ENCODE assay signal across 1 cellular context in genomic region chr9:136122425-136123383, GRCh38.
TF ChIP-seq lines count a peak whose summit lies in the region.

No MANE protein-coding gene starts in this region.

TF ChIP-seq in HepG2, 621 proteins besides CTCF, POLR2A, EP300 and RAD21 (continued from another document and continues in another):
- TF ChIP-seq, protein P1, sequence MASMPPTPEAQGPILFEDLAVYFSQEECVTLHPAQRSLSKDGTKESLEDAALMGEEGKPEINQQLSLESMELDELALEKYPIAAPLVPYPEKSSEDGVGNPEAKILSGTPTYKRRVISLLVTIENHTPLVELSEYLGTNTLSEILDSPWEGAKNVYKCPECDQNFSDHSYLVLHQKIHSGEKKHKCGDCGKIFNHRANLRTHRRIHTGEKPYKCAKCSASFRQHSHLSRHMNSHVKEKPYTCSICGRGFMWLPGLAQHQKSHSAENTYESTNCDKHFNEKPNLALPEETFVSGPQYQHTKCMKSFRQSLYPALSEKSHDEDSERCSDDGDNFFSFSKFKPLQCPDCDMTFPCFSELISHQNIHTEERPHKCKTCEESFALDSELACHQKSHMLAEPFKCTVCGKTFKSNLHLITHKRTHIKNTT (CRISPR knock-in tag; IDR thresholded peaks at IDR 0.05): no peak
- TF ChIP-seq, protein P2, sequence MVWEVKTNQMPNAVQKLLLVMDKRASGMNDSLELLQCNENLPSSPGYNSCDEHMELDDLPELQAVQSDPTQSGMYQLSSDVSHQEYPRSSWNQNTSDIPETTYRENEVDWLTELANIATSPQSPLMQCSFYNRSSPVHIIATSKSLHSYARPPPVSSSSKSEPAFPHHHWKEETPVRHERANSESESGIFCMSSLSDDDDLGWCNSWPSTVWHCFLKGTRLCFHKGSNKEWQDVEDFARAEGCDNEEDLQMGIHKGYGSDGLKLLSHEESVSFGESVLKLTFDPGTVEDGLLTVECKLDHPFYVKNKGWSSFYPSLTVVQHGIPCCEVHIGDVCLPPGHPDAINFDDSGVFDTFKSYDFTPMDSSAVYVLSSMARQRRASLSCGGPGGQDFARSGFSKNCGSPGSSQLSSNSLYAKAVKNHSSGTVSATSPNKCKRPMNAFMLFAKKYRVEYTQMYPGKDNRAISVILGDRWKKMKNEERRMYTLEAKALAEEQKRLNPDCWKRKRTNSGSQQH (CRISPR knock-in tag; IDR thresholded peaks at IDR 0.05; ENCODE audit: low read depth): peak; percentile 77; the same call in 1 of the 2 replicates
- no peak for TF ChIP-seq ZC3H13 (CRISPR knock-in tag; IDR thresholded peaks at IDR 0.05)
- TF ChIP-seq KDM4B (CRISPR knock-in tag; IDR thresholded peaks at IDR 0.05): peak; percentile 63; the same call in 1 of the 2 replicates
- TF ChIP-seq ZNF891 (CRISPR knock-in tag; IDR thresholded peaks at IDR 0.05): no peak
- TF ChIP-seq PPARG (CRISPR knock-in tag; conservative IDR thresholded peaks at IDR 0.05): 0 out of 2 replicates have a peak, but pooled peaks have one; percentile 14
- TF ChIP-seq, protein P3, sequence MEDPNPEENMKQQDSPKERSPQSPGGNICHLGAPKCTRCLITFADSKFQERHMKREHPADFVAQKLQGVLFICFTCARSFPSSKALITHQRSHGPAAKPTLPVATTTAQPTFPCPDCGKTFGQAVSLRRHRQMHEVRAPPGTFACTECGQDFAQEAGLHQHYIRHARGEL (CRISPR knock-in tag; IDR thresholded peaks at IDR 0.05): peak; percentile 59; the same call in 1 of the 2 replicates
- no peak for TF ChIP-seq ZSCAN5A (CRISPR knock-in tag; IDR thresholded peaks at IDR 0.05; ENCODE audit: borderline replicate concordance)
- TF ChIP-seq ZBTB33 (CRISPR knock-in tag; IDR thresholded peaks at IDR 0.05): peak; percentile 45; the same call in 1 of the 2 replicates
- TF ChIP-seq ZNF225 (CRISPR knock-in tag; IDR thresholded peaks at IDR 0.05): no peak; the same call in 1 of the 2 replicates
- TF ChIP-seq, protein P4, sequence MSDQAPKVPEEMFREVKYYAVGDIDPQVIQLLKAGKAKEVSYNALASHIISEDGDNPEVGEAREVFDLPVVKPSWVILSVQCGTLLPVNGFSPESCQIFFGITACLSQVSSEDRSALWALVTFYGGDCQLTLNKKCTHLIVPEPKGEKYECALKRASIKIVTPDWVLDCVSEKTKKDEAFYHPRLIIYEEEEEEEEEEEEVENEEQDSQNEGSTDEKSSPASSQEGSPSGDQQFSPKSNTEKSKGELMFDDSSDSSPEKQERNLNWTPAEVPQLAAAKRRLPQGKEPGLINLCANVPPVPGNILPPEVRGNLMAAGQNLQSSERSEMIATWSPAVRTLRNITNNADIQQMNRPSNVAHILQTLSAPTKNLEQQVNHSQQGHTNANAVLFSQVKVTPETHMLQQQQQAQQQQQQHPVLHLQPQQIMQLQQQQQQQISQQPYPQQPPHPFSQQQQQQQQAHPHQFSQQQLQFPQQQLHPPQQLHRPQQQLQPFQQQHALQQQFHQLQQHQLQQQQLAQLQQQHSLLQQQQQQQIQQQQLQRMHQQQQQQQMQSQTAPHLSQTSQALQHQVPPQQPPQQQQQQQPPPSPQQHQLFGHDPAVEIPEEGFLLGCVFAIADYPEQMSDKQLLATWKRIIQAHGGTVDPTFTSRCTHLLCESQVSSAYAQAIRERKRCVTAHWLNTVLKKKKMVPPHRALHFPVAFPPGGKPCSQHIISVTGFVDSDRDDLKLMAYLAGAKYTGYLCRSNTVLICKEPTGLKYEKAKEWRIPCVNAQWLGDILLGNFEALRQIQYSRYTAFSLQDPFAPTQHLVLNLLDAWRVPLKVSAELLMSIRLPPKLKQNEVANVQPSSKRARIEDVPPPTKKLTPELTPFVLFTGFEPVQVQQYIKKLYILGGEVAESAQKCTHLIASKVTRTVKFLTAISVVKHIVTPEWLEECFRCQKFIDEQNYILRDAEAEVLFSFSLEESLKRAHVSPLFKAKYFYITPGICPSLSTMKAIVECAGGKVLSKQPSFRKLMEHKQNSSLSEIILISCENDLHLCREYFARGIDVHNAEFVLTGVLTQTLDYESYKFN (CRISPR knock-in tag; conservative IDR thresholded peaks at IDR 0.05): no peak
- TF ChIP-seq, protein P5, sequence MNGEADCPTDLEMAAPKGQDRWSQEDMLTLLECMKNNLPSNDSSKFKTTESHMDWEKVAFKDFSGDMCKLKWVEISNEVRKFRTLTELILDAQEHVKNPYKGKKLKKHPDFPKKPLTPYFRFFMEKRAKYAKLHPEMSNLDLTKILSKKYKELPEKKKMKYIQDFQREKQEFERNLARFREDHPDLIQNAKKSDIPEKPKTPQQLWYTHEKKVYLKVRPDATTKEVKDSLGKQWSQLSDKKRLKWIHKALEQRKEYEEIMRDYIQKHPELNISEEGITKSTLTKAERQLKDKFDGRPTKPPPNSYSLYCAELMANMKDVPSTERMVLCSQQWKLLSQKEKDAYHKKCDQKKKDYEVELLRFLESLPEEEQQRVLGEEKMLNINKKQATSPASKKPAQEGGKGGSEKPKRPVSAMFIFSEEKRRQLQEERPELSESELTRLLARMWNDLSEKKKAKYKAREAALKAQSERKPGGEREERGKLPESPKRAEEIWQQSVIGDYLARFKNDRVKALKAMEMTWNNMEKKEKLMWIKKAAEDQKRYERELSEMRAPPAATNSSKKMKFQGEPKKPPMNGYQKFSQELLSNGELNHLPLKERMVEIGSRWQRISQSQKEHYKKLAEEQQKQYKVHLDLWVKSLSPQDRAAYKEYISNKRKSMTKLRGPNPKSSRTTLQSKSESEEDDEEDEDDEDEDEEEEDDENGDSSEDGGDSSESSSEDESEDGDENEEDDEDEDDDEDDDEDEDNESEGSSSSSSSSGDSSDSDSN (CRISPR knock-in tag; IDR thresholded peaks at IDR 0.05): peak; percentile 51; the same call in 1 of the 2 replicates
- TF ChIP-seq FOXK2 (IDR thresholded peaks at IDR 0.05): no peak
- no peak for TF ChIP-seq WIZ (CRISPR knock-in tag; IDR thresholded peaks at IDR 0.05)
- TF ChIP-seq, protein P6, sequence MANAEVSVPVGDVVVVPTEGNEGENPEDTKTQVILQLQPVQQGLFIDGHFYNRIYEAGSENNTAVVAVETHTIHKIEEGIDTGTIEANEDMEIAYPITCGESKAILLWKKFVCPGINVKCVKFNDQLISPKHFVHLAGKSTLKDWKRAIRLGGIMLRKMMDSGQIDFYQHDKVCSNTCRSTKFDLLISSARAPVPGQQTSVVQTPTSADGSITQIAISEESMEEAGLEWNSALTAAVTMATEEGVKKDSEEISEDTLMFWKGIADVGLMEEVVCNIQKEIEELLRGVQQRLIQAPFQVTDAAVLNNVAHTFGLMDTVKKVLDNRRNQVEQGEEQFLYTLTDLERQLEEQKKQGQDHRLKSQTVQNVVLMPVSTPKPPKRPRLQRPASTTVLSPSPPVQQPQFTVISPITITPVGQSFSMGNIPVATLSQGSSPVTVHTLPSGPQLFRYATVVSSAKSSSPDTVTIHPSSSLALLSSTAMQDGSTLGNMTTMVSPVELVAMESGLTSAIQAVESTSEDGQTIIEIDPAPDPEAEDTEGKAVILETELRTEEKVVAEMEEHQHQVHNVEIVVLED (CRISPR knock-in tag; IDR thresholded peaks at IDR 0.05; ENCODE audit: borderline replicate concordance): peak; percentile 26; the same call in 1 of the 2 replicates
- TF ChIP-seq ZNF350 (CRISPR knock-in tag; IDR thresholded peaks at IDR 0.05; ENCODE audit: borderline replicate concordance, low read depth): peak; percentile 53
- TF ChIP-seq ZNF44 (CRISPR knock-in tag; IDR thresholded peaks at IDR 0.05): 0 out of 2 replicates have a peak, but pooled peaks have one; percentile 28
- TF ChIP-seq ZNF282 (IDR thresholded peaks at IDR 0.05; ENCODE audit: partially characterized antibody): no peak
- no peak for TF ChIP-seq ZNF691 (CRISPR knock-in tag; IDR thresholded peaks at IDR 0.05; ENCODE audit: borderline replicate concordance, low read depth)
- TF ChIP-seq, protein P7, sequence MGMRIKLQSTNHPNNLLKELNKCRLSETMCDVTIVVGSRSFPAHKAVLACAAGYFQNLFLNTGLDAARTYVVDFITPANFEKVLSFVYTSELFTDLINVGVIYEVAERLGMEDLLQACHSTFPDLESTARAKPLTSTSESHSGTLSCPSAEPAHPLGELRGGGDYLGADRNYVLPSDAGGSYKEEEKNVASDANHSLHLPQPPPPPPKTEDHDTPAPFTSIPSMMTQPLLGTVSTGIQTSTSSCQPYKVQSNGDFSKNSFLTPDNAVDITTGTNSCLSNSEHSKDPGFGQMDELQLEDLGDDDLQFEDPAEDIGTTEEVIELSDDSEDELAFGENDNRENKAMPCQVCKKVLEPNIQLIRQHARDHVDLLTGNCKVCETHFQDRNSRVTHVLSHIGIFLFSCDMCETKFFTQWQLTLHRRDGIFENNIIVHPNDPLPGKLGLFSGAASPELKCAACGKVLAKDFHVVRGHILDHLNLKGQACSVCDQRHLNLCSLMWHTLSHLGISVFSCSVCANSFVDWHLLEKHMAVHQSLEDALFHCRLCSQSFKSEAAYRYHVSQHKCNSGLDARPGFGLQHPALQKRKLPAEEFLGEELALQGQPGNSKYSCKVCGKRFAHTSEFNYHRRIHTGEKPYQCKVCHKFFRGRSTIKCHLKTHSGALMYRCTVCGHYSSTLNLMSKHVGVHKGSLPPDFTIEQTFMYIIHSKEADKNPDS (CRISPR knock-in tag; IDR thresholded peaks at IDR 0.05): no peak
- peak; percentile 47; the same call in 1 of the 2 replicates for TF ChIP-seq ZFX (CRISPR knock-in tag; IDR thresholded peaks at IDR 0.05; ENCODE audit: low read depth)
- peak; percentile 60; the same call in 1 of the 2 replicates for TF ChIP-seq ZNF501 (CRISPR knock-in tag; IDR thresholded peaks at IDR 0.05)
- peak; percentile 80; the same call in 1 of the 2 replicates for TF ChIP-seq ZNF274 (CRISPR knock-in tag; IDR thresholded peaks at IDR 0.05)
- TF ChIP-seq ZBTB44 (CRISPR knock-in tag; IDR thresholded peaks at IDR 0.05): no peak
- 0 out of 2 replicates have a peak, but pooled peaks have one; percentile 25 for TF ChIP-seq TAF1 (CRISPR knock-in tag; IDR thresholded peaks at IDR 0.05)
- peak; percentile 50; the same call in 1 of the 2 replicates for TF ChIP-seq ZNF768 (CRISPR knock-in tag; IDR thresholded peaks at IDR 0.05)
- TF ChIP-seq ZNF788 (CRISPR knock-in tag; IDR thresholded peaks at IDR 0.05; ENCODE audit: borderline replicate concordance): peak; percentile 21; the same call in 1 of the 2 replicates
- TF ChIP-seq TGIF2 (CRISPR knock-in tag; IDR thresholded peaks at IDR 0.05): no peak
- TF ChIP-seq, protein P8, sequence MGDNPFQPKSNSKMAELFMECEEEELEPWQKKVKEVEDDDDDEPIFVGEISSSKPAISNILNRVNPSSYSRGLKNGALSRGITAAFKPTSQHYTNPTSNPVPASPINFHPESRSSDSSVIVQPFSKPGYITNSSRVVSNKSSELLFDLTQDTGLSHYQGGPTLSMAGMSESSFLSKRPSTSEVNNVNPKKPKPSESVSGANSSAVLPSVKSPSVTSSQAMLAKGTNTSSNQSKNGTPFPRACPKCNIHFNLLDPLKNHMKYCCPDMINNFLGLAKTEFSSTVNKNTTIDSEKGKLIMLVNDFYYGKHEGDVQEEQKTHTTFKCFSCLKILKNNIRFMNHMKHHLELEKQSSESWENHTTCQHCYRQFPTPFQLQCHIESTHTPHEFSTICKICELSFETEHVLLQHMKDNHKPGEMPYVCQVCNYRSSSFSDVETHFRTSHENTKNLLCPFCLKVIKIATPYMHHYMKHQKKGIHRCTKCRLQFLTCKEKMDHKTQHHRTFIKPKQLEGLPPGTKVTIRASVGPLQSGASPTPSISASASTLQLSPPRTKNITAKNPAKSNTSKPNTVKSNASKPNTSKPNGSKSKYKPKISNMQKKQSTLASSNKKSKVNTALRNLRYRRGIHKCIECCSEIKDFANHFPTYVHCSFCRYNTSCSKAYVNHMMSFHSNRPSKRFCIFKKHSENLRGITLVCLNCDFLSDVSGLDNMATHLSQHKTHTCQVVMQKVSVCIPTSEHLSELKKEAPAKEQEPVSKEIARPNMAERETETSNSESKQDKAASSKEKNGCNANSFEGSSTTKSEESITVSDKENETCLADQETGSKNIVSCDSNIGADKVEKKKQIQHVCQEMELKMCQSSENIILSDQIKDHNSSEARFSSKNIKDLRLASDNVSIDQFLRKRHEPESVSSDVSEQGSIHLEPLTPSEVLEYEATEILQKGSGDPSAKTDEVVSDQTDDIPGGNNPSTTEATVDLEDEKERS (CRISPR knock-in tag; IDR thresholded peaks at IDR 0.05): peak; percentile 58; the same call in 1 of the 2 replicates
- TF ChIP-seq ZBTB7A (CRISPR knock-in tag; IDR thresholded peaks at IDR 0.05): no peak
- 0 out of 2 replicates have a peak, but pooled peaks have one; percentile 23 for TF ChIP-seq KMT2B (CRISPR knock-in tag; IDR thresholded peaks at IDR 0.05)
- 0 out of 2 replicates have a peak, but pooled peaks have one; percentile 31 for TF ChIP-seq ZFP41 (CRISPR knock-in tag; IDR thresholded peaks at IDR 0.05; ENCODE audit: borderline replicate concordance)
